Comparison of ENCODE assay signal across 25 cellular contexts in genomic region chr1:110062612-110063011, GRCh38. TPM values are rescaled to one million over a fixed set of nuclear protein-coding genes. Genes with fewer than 3 reads are reported as not detected.
"Had no signal": no experiment of that assay in that cellular context is flagged by ENCODE, and none has a peak within 500 bp of the region (broad histone marks: within the 10 kb centered on the region; RNA-seq: fewer than 3 reads in every experiment).

No MANE protein-coding gene starts in this region.

- DNase-seq: activated CD4-positive, alpha-beta memory T cell treated with anti-CD3 and anti-CD28 coated beads, Interleukin-2, amount 10 ng/mL, durations not matched to agents 7 days and 5 days; activated CD4-positive, alpha-beta T cell treated with anti-CD3 and anti-CD28 coated beads for 36 hours; activated CD4-positive, alpha-beta T cell treated with anti-CD3 and anti-CD28 coated beads, Interleukin-2, amount 50 U/mL, for 1 hour; activated CD8-positive, alpha-beta memory T cell treated with anti-CD3 and anti-CD28 coated beads, Interleukin-2, amount 50 U/mL, for 48 hours; activated naive CD4-positive, alpha-beta T cell treated with anti-CD3 and anti-CD28 coated beads, Interleukin-2, amount 50 U/mL, for 16 hours; activated naive CD8-positive, alpha-beta T cell treated with anti-CD3 and anti-CD28 coated beads, Interleukin-2, amount 10 ng/mL, durations not matched to agents 7 days and 5 days; activated T-cell treated with anti-CD3 and anti-CD28 coated beads, Interleukin-2, amount 50 U/mL, for 1 hour; adrenal gland; anterior cingulate cortex; cerebellar nuclear complex; NCI-H1092; NCI-H1417; NCI-H1694 treated with DMSO at 0.1 percent for 48 hours; NCI-H2029 treated with DMSO at 0.1 percent for 48 hours; NCI-H510A treated with DMSO at 0.1 percent for 48 hours; NCI-H69; Peyer's patch; Right ventricle myocardium superior; SJCRH30; T-helper 1 cell had no signal

- H3K27ac Mint-ChIP-seq: activated CD4-positive, alpha-beta memory T cell treated with anti-CD3 and anti-CD28 coated beads, Interleukin-2, amount 10 ng/mL, durations not matched to agents 7 days and 5 days; activated CD4-positive, alpha-beta T cell treated with anti-CD3 and anti-CD28 coated beads for 36 hours; activated naive CD8-positive, alpha-beta T cell treated with anti-CD3 and anti-CD28 coated beads, Interleukin-2, amount 10 ng/mL, durations not matched to agents 7 days and 5 days had no signal

- H3K9me3 ChIP-seq: adrenal gland, Peyer's patch, SJCRH30 had no signal

- H3K27ac ChIP-seq: adrenal gland, Peyer's patch, RWPE1, SJCRH30, VCaP had no signal

- H3K4me3 ChIP-seq: adrenal gland, Peyer's patch, SJCRH30 had no signal

- H3K4me3 Mint-ChIP-seq: activated CD4-positive, alpha-beta memory T cell treated with anti-CD3 and anti-CD28 coated beads, Interleukin-2, amount 10 ng/mL, durations not matched to agents 7 days and 5 days; activated CD4-positive, alpha-beta T cell treated with anti-CD3 and anti-CD28 coated beads for 36 hours; activated naive CD8-positive, alpha-beta T cell treated with anti-CD3 and anti-CD28 coated beads, Interleukin-2, amount 10 ng/mL, durations not matched to agents 7 days and 5 days had no signal

- H3K4me1 ChIP-seq: SJCRH30 had no signal

- H3K27me3 ChIP-seq: SJCRH30 had no signal

- H3K4me1 Mint-ChIP-seq: activated CD4-positive, alpha-beta T cell treated with anti-CD3 and anti-CD28 coated beads for 36 hours had no signal

- H3K36me3 ChIP-seq: adrenal gland had no signal

- H3K9me3 Mint-ChIP-seq: activated CD4-positive, alpha-beta memory T cell treated with anti-CD3 and anti-CD28 coated beads, Interleukin-2, amount 10 ng/mL, durations not matched to agents 7 days and 5 days; activated naive CD8-positive, alpha-beta T cell treated with anti-CD3 and anti-CD28 coated beads, Interleukin-2, amount 10 ng/mL, durations not matched to agents 7 days and 5 days had no signal

RNA-seq across cellular contexts. Expression of gene ALX3, which starts 7.9 kb away (rescaled TPM):
- total RNA-seq: activated CD4-positive, alpha-beta memory T cell treated with anti-CD3 and anti-CD28 coated beads, Interleukin-2, amount 10 ng/mL, durations not matched to agents 7 days and 5 days; activated CD4-positive, alpha-beta T cell treated with anti-CD3 and anti-CD28 coated beads for 36 hours; activated naive CD8-positive, alpha-beta T cell treated with anti-CD3 and anti-CD28 coated beads, Interleukin-2, amount 10 ng/mL, durations not matched to agents 7 days and 5 days; adrenal gland; MCF 10A; Peyer's patch; Right ventricle myocardium superior; SJCRH30; T-helper 2 cell treated with Interferon-gamma antibody and Interleukin-4, amounts not matched to agents 100 ng/mL and 5 ng/mL, for 36 hours had no signal

RNA-seq across cellular contexts. Expression of gene UBL4B, which starts 49.6 kb away (rescaled TPM):
- total RNA-seq: activated CD4-positive, alpha-beta memory T cell treated with anti-CD3 and anti-CD28 coated beads, Interleukin-2, amount 10 ng/mL, durations not matched to agents 7 days and 5 days; activated CD4-positive, alpha-beta T cell treated with anti-CD3 and anti-CD28 coated beads for 36 hours; activated naive CD8-positive, alpha-beta T cell treated with anti-CD3 and anti-CD28 coated beads, Interleukin-2, amount 10 ng/mL, durations not matched to agents 7 days and 5 days; cardiac septum; MCF 10A; Peyer's patch; Right ventricle myocardium superior; SJCRH30; T-helper 2 cell treated with Interferon-gamma antibody and Interleukin-4, amounts not matched to agents 100 ng/mL and 5 ng/mL, for 36 hours had no signal
